In the genomic region with DNA sequence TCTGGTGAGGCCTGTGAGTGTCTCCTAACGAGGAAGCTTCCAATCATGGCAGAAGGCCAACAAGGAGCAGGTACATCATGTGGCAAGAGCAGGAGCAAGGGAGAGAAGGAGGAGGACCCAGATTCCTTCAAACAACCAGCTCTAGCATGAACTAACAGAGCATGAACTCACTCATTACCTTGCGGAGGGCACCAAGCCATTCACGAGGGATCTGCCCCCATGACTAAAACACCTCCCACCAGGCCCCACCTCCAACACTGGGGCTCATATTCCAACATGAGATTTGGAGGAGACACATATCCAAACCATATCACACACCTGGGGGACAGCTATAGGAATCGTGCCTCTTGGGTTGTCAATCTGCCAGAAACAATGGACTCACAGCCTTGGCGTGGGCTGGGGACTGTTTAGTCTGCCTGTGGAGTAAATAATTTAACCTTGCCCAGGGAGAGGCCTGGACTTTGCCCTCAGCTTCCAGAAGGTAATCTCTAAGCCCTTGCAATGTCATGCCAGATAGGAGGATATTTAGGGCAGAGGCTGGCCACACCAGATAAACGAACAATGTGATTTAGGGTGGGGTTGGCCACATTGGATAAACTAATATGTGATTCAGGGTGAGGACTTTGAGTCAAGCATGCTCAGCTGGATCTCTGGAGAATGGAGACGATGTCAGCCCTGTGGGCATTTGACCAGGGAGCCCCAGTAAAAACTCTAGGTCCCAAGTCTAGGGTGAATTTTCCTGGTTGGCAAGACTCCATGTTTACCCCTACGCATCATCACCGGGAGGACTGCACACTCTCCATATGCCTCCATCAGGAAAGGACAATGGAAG, we compare ENCODE assay signal across 1 cellular context.
TF ChIP-seq lines count a peak whose summit lies in the region.

No MANE protein-coding gene starts in this region.

TF ChIP-seq in HepG2, 621 proteins besides CTCF, POLR2A, EP300 and RAD21 (continued from another document and continues in another):
- TF ChIP-seq SOX13 (IDR thresholded peaks at IDR 0.05) (no peak), SOX13 (CRISPR knock-in tag; conservative IDR thresholded peaks at IDR 0.05 in 1 of 2, IDR thresholded peaks at IDR 0.05 in 1 of 2) (peak in 1 of 2 experiments; percentile 91; a peak in 2 of 4 replicates), ZSCAN12 (CRISPR knock-in tag; IDR thresholded peaks at IDR 0.05) (no peak), MXD4 (CRISPR knock-in tag; IDR thresholded peaks at IDR 0.05) (no peak), ZNF703 (CRISPR knock-in tag; IDR thresholded peaks at IDR 0.05; ENCODE audit: borderline replicate concordance) (no peak), DDIT3 (CRISPR knock-in tag; IDR thresholded peaks at IDR 0.05) (no peak), RBFOX2 (IDR thresholded peaks at IDR 0.05; ENCODE audit: low read depth, low read length) (peak; percentile 44; the same call in 1 of the 2 replicates), ASH2L (IDR thresholded peaks at IDR 0.05; ENCODE audit: insufficient read length, low read depth, low read length) (peak; percentile 96), HCFC1 (IDR thresholded peaks at IDR 0.05; ENCODE audit: low read depth, low read length) (no peak), BCL6 (CRISPR knock-in tag; IDR thresholded peaks at IDR 0.05) (peak; percentile 54), ZNF678 (CRISPR knock-in tag; IDR thresholded peaks at IDR 0.05) (no peak), PRPF4 (IDR thresholded peaks at IDR 0.05; ENCODE audit: low read depth, low read length, poor library complexity, severe bottlenecking) (no peak), PHF20 (CRISPR knock-in tag; IDR thresholded peaks at IDR 0.05) (0 out of 2 replicates have a peak, but pooled peaks have one; percentile 39), HNF4A (CRISPR knock-in tag; IDR thresholded peaks at IDR 0.05) (peak; percentile 97), SMAD1 (CRISPR knock-in tag; IDR thresholded peaks at IDR 0.05; ENCODE audit: borderline replicate concordance, low read depth) (no peak), ZNF335 (CRISPR knock-in tag; IDR thresholded peaks at IDR 0.05) (no peak; the same call in none of the 2 replicates), PHF5A (CRISPR knock-in tag; IDR thresholded peaks at IDR 0.05; ENCODE audit: low read depth, unreplicated experiment) (no peak), SETDB1 (CRISPR knock-in tag; IDR thresholded peaks at IDR 0.05; ENCODE audit: borderline replicate concordance) (no peak), MED13 (CRISPR knock-in tag; IDR thresholded peaks at IDR 0.05) (no peak), SUZ12 (IDR thresholded peaks at IDR 0.05; ENCODE audit: low read depth, low read length) (no peak), ZNF160 (CRISPR knock-in tag; IDR thresholded peaks at IDR 0.05) (0 out of 2 replicates have a peak, but pooled peaks have one; percentile 44), ZBTB43 (CRISPR knock-in tag; conservative IDR thresholded peaks at IDR 0.05) (0 out of 2 replicates have a peak, but pooled peaks have one; percentile 15), ZNF382 (CRISPR knock-in tag; IDR thresholded peaks at IDR 0.05; ENCODE audit: borderline replicate concordance) (no peak), CBX2 (IDR thresholded peaks at IDR 0.05; ENCODE audit: low read depth, low read length) (no peak), CBX2 (CRISPR knock-in tag; IDR thresholded peaks at IDR 0.05; ENCODE audit: low read depth) (no peak), SMC3 (IDR thresholded peaks at IDR 0.05; ENCODE audit: low read length) (no peak), AKNA (CRISPR knock-in tag; IDR thresholded peaks at IDR 0.05; ENCODE audit: borderline replicate concordance) (no peak), ZNF446 (CRISPR knock-in tag; IDR thresholded peaks at IDR 0.05) (no peak), ZNF367 (CRISPR knock-in tag; IDR thresholded peaks at IDR 0.05; ENCODE audit: borderline replicate concordance) (no peak), ZNF441 (CRISPR knock-in tag; IDR thresholded peaks at IDR 0.05; ENCODE audit: borderline replicate concordance) (0 out of 2 replicates have a peak, but pooled peaks have one; percentile 23), POLR2G (IDR thresholded peaks at IDR 0.05; ENCODE audit: low read depth, low read length) (peak; percentile 69), E2F2 (CRISPR knock-in tag; IDR thresholded peaks at IDR 0.05; ENCODE audit: borderline replicate concordance) (no peak), KDM2A (CRISPR knock-in tag; IDR thresholded peaks at IDR 0.05; ENCODE audit: borderline replicate concordance, low read depth) (peak; percentile 50; the same call in 1 of the 2 replicates), SIX1 (CRISPR knock-in tag; IDR thresholded peaks at IDR 0.05; ENCODE audit: borderline replicate concordance) (no peak), DNMT3B (CRISPR knock-in tag; conservative IDR thresholded peaks at IDR 0.05) (no peak), HDAC1 (CRISPR knock-in tag; IDR thresholded peaks at IDR 0.05) (peak; percentile 80), ZNF432 (CRISPR knock-in tag; IDR thresholded peaks at IDR 0.05; ENCODE audit: borderline replicate concordance) (no peak), ETV5 (CRISPR knock-in tag; IDR thresholded peaks at IDR 0.05; ENCODE audit: borderline replicate concordance) (no peak), ZBTB37 (CRISPR knock-in tag; IDR thresholded peaks at IDR 0.05) (no peak), ZBTB21 (CRISPR knock-in tag; IDR thresholded peaks at IDR 0.05) (no peak), GATAD2A (CRISPR knock-in tag; IDR thresholded peaks at IDR 0.05) (peak; percentile 89), ZFP90 (CRISPR knock-in tag; IDR thresholded peaks at IDR 0.05; ENCODE audit: borderline replicate concordance) (no peak)
- TF ChIP-seq, protein P1, sequence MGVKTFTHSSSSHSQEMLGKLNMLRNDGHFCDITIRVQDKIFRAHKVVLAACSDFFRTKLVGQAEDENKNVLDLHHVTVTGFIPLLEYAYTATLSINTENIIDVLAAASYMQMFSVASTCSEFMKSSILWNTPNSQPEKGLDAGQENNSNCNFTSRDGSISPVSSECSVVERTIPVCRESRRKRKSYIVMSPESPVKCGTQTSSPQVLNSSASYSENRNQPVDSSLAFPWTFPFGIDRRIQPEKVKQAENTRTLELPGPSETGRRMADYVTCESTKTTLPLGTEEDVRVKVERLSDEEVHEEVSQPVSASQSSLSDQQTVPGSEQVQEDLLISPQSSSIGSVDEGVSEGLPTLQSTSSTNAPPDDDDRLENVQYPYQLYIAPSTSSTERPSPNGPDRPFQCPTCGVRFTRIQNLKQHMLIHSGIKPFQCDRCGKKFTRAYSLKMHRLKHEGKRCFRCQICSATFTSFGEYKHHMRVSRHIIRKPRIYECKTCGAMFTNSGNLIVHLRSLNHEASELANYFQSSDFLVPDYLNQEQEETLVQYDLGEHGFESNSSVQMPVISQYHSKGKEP (CRISPR knock-in tag; IDR thresholded peaks at IDR 0.05), result no peak
- TF ChIP-seq, protein P2, sequence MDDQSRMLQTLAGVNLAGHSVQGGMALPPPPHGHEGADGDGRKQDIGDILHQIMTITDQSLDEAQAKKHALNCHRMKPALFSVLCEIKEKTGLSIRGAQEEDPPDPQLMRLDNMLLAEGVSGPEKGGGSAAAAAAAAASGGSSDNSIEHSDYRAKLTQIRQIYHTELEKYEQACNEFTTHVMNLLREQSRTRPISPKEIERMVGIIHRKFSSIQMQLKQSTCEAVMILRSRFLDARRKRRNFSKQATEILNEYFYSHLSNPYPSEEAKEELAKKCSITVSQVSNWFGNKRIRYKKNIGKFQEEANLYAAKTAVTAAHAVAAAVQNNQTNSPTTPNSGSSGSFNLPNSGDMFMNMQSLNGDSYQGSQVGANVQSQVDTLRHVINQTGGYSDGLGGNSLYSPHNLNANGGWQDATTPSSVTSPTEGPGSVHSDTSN (CRISPR knock-in tag; IDR thresholded peaks at IDR 0.05; ENCODE audit: borderline replicate concordance), result no peak
- TF ChIP-seq, protein P3, sequence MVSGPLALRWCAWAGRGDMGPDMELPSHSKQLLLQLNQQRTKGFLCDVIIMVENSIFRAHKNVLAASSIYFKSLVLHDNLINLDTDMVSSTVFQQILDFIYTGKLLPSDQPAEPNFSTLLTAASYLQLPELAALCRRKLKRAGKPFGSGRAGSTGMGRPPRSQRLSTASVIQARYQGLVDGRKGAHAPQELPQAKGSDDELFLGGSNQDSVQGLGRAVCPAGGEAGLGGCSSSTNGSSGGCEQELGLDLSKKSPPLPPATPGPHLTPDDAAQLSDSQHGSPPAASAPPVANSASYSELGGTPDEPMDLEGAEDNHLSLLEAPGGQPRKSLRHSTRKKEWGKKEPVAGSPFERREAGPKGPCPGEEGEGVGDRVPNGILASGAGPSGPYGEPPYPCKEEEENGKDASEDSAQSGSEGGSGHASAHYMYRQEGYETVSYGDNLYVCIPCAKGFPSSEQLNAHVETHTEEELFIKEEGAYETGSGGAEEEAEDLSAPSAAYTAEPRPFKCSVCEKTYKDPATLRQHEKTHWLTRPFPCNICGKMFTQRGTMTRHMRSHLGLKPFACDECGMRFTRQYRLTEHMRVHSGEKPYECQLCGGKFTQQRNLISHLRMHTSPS (CRISPR knock-in tag; IDR thresholded peaks at IDR 0.05; ENCODE audit: low read depth), result peak; percentile 86; the same call in 1 of the 2 replicates
- TF ChIP-seq, protein P4, sequence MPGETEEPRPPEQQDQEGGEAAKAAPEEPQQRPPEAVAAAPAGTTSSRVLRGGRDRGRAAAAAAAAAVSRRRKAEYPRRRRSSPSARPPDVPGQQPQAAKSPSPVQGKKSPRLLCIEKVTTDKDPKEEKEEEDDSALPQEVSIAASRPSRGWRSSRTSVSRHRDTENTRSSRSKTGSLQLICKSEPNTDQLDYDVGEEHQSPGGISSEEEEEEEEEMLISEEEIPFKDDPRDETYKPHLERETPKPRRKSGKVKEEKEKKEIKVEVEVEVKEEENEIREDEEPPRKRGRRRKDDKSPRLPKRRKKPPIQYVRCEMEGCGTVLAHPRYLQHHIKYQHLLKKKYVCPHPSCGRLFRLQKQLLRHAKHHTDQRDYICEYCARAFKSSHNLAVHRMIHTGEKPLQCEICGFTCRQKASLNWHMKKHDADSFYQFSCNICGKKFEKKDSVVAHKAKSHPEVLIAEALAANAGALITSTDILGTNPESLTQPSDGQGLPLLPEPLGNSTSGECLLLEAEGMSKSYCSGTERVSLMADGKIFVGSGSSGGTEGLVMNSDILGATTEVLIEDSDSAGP (CRISPR knock-in tag; IDR thresholded peaks at IDR 0.05; ENCODE audit: borderline replicate concordance), result peak; percentile 36; the same call in 1 of the 2 replicates
